Comparison of ENCODE assay signal across 10 cellular contexts in the genomic region with DNA sequence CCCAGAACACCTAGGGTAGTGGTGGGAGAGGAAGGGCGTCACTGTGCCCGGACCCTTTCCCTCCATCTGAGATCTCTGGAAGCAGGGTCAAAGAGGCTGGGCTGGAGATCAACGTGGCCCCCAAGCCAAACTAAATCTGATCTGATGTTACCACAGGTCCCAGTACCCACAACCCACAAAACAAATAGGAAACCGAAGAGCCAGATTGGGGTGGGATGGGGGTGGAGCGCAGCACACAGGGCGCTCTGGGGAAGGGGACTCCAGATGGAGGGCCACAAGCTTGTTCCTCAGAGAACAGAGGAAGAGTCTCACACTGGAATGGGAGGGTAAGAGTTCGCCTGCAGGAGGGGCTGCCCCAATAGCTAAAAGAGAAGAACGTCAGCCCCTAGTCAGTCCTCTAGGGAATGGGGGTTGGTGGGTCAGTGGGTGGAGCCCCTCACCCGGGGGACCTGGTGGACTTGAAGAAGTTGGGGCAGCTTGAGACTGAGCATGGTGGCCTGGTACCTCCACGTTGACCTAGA. TPM values are rescaled to one million over a fixed set of nuclear protein-coding genes. Genes with fewer than 3 reads are reported as not detected.
DNase-seq lines count a peak whose midpoint lies in the region; ATAC-seq, FAIRE-seq and TF ChIP-seq lines count a peak whose summit lies in the region.
"Had no signal": no experiment of that assay in that cellular context is flagged by ENCODE, and none has a peak within 500 bp of the region (broad histone marks: within the 10 kb centered on the region; RNA-seq: fewer than 3 reads in every experiment).

No MANE protein-coding gene starts in this region.

- FAIRE-seq in HTR-8/SVneo (lab: Jason Lieb, UNC): no peak

- peak overlapping the region; percentile 62 for H3K4me2 ChIP-seq in fibroblast of lung (ENCODE audit: extremely low read depth, insufficient read depth, low read length)

- intact Hi-C loops in activated B cell treated with CpG ODN at 0.5 μM for 24 hours (cut with micrococcal nuclease): no loop called here
- intact Hi-C loops in Right ventricle myocardium superior (cut with DNase I): no loop called here

- H3K79me2 ChIP-seq in fibroblast of lung (ENCODE audit: control insufficient read depth, insufficient read depth, low read length): no peaks in the 10 kb centered on the region

- CTCF ChIA-PET in activated B cell treated with CpG ODN at 0.5 μM for 24 hours (lab: Charles Lee): no interaction called here

- no peaks in the 10 kb centered on the region for H4K20me1 ChIP-seq in fibroblast of lung (ENCODE audit: control insufficient read depth, extremely low read depth, insufficient read depth, low read length)

- no peak for TF ChIP-seq CTCF in 22Rv1 (IDR thresholded peaks at IDR 0.05)
- TF ChIP-seq CTCF in GM06990 (IDR thresholded peaks at IDR 0.05; ENCODE audit: insufficient read depth, low read length, poor library complexity, severe bottlenecking): no peak
- TF ChIP-seq CTCF in activated B cell treated with CpG ODN at 0.5 μM for 24 hours (IDR thresholded peaks at IDR 0.05): no peak
- TF ChIP-seq CTCF in fibroblast of lung (conservative IDR thresholded peaks at IDR 0.05 in 1 of 2, IDR thresholded peaks at IDR 0.05 in 1 of 2; ENCODE audit: low read depth in 1 of 2, low read length in 2 of 2): no peak

- POLR2A ChIA-PET in activated B cell treated with CpG ODN at 0.5 μM for 24 hours (lab: Charles Lee): interaction anchor here (0.5 kb wide), 1 partner anchor 413 kb away, joined by 3 read pairs; no protein-coding TSS in a partner anchor

- H3K27ac ChIP-seq in 22Rv1 (peak overlapping the region; percentile 55), fibroblast of lung (ENCODE audit: insufficient read depth, low read length) (no peak overlapping the region)

- H3K36me3 Mint-ChIP-seq in activated B cell treated with CpG ODN at 0.5 μM for 24 hours (ENCODE audit: low read depth): peaks cover 21% of the 10 kb centered on the region

- ATAC-seq in activated B cell treated with CpG ODN at 0.5 μM for 24 hours (ENCODE audit: low read depth) (peak; percentile 15), Right ventricle myocardium superior (ENCODE audit: poor library complexity) (no peak)

- H3K4me3 Mint-ChIP-seq in activated B cell treated with CpG ODN at 0.5 μM for 24 hours: peak overlapping the region; percentile 35

- no peaks in the 10 kb centered on the region for H3K9me3 Mint-ChIP-seq in activated B cell treated with CpG ODN at 0.5 μM for 24 hours

- H3K27me3 ChIP-seq in GM06990 (replicated peaks; ENCODE audit: control insufficient read depth, insufficient read depth, low read length) (no peaks in the 10 kb centered on the region), fibroblast of lung (ENCODE audit: control insufficient read depth, insufficient read depth, low read length) (peaks cover 10% of the 10 kb centered on the region)

- DNase-seq in GM06990 (ENCODE audit: extremely low read depth, insufficient read length) (no peak), activated B cell treated with CpG ODN at 0.5 μM for 24 hours (no peak), fibroblast of lung (ENCODE audit: low read depth in 2 of 2) (no peak), NCI-H774 (lab: John Stamatoyannopoulos, UW) (no peak), Right ventricle myocardium superior (no peak), RKO (ENCODE audit: low spot score) (no peak), HTR-8/SVneo (ENCODE audit: insufficient read length, low spot score) (no peak)
- DNase-seq: NCI-H446; stimulated activated CD4-positive, alpha-beta T cell treated with anti-CD3 and anti-CD28 coated beads, Interleukin-2, amount 100 ng/mL, for 48 hours had no signal

- H3K36me3 ChIP-seq in GM06990 (ENCODE audit: control insufficient read depth, insufficient read depth, low read length) (peaks cover 18% of the 10 kb centered on the region), fibroblast of lung (ENCODE audit: control insufficient read depth, insufficient read depth, low read length) (peaks cover 10% of the 10 kb centered on the region)

- H3K4me1 ChIP-seq in fibroblast of lung (ENCODE audit: control insufficient read depth, extremely low read depth, insufficient read depth, low read length): peaks cover 3% of the 10 kb centered on the region

- H3K27me3 Mint-ChIP-seq in activated B cell treated with CpG ODN at 0.5 μM for 24 hours: no peaks in the 10 kb centered on the region

- no peak overlapping the region for H3K9ac ChIP-seq in fibroblast of lung (ENCODE audit: insufficient read depth, low read length)

- H3K9me3 ChIP-seq in fibroblast of lung (ENCODE audit: control insufficient read depth, insufficient read depth, low read depth, low read length): no peaks in the 10 kb centered on the region

- no peak overlapping the region for H2AFZ ChIP-seq in fibroblast of lung (ENCODE audit: low read length)

- H3K4me3 ChIP-seq in GM06990 (replicated peaks; ENCODE audit: low read depth, low read length): peak overlapping the region; percentile 32
- H3K4me3 ChIP-seq in fibroblast of lung (replicated peaks in 1 of 4; ENCODE audit: control extremely low read depth in 1 of 4, insufficient read depth in 1 of 4, low read depth in 3 of 4, low read length in 4 of 4): no peak overlapping the region

- peaks cover 17% of the 10 kb centered on the region for H3K4me1 Mint-ChIP-seq in activated B cell treated with CpG ODN at 0.5 μM for 24 hours

- no peak overlapping the region for H3K27ac Mint-ChIP-seq in activated B cell treated with CpG ODN at 0.5 μM for 24 hours

RNA-seq across cellular contexts. Expression of gene PAQR6, which starts 1.6 kb away (rescaled TPM):
- total RNA-seq in activated B cell treated with CpG ODN at 0.5 μM for 24 hours (1.6 and 1.8 TPM in 2 replicates), fibroblast of lung (0.26 and 0.33 TPM in 2 replicates), Right ventricle myocardium superior (0.51 TPM)
- 0.05 and 0.17 TPM in 2 replicates for polyA plus RNA-seq in fibroblast of lung
- polyA plus RNA-seq in fibroblast of lung (2012): 0.27 and 0.33 TPM in 2 replicates
- polyA minus RNA-seq in fibroblast of lung (ENCODE audit: low replicate concordance): not detected in 2 replicates

RNA-seq across cellular contexts. Expression of gene BGLAP, which starts 4.3 kb away (rescaled TPM):
- 2.7 and 3.3 TPM in 2 replicates for total RNA-seq in activated B cell treated with CpG ODN at 0.5 μM for 24 hours
- 0.26 and 0.50 TPM in 2 replicates for total RNA-seq in fibroblast of lung
- polyA plus RNA-seq in fibroblast of lung: 0.12 and 0.34 TPM in 2 replicates
- polyA plus RNA-seq in fibroblast of lung (2012): 0.52 TPM in 1 of 2 replicates, not detected in the other
- polyA minus RNA-seq in fibroblast of lung (ENCODE audit: low replicate concordance): not detected in 2 replicates
- 0.83 TPM for total RNA-seq in Right ventricle myocardium superior

RNA-seq across cellular contexts. Expression of gene PMF1, which starts 33.5 kb away (rescaled TPM):
- total RNA-seq in activated B cell treated with CpG ODN at 0.5 μM for 24 hours: 68.8 and 75.8 TPM in 2 replicates
- total RNA-seq in fibroblast of lung: 21.6 and 24.1 TPM in 2 replicates
- 46.8 and 57.6 TPM in 2 replicates for polyA plus RNA-seq in fibroblast of lung
- 34.4 and 47.5 TPM in 2 replicates for polyA plus RNA-seq in fibroblast of lung (2012)
- polyA minus RNA-seq in fibroblast of lung (ENCODE audit: low replicate concordance): 18.6 and 20.0 TPM in 2 replicates
- 64.8 TPM for total RNA-seq in Right ventricle myocardium superior

RNA-seq across cellular contexts. Expression of gene SMG5, which starts 36.3 kb away (rescaled TPM):
- total RNA-seq in activated B cell treated with CpG ODN at 0.5 μM for 24 hours (62.6 and 77.1 TPM in 2 replicates), fibroblast of lung (47.3 and 65.9 TPM in 2 replicates), Right ventricle myocardium superior (82.4 TPM)
- polyA plus RNA-seq in fibroblast of lung: 18.6 and 21.6 TPM in 2 replicates
- 31.6 and 34.8 TPM in 2 replicates for polyA plus RNA-seq in fibroblast of lung (2012)
- 48.8 and 65.7 TPM in 2 replicates for polyA minus RNA-seq in fibroblast of lung (ENCODE audit: low replicate concordance)

RNA-seq across cellular contexts. Expression of gene TMEM79, which starts 37.8 kb away (rescaled TPM):
- 5.1 and 5.4 TPM in 2 replicates for total RNA-seq in activated B cell treated with CpG ODN at 0.5 μM for 24 hours
- total RNA-seq in fibroblast of lung: 2.8 and 3.6 TPM in 2 replicates
- polyA plus RNA-seq in fibroblast of lung: 1.1 and 1.5 TPM in 2 replicates
- polyA plus RNA-seq in fibroblast of lung (2012): 2.6 and 3.0 TPM in 2 replicates
- polyA minus RNA-seq in fibroblast of lung (ENCODE audit: low replicate concordance): 2.7 and 3.3 TPM in 2 replicates
- 1.3 TPM for total RNA-seq in Right ventricle myocardium superior
